ENCODE assay signal across 18 cellular contexts in genomic region chr13:110345266-110345665, GRCh38. TPM values are rescaled to one million over a fixed set of nuclear protein-coding genes. Genes with fewer than 3 reads are reported as not detected.
DNase-seq lines count a peak whose midpoint lies in the region; ATAC-seq and TF ChIP-seq lines count a peak whose summit lies in the region.
"Had no signal": no experiment of that assay in that cellular context is flagged by ENCODE, and none has a peak within 500 bp of the region (broad histone marks: within the 10 kb centered on the region; RNA-seq: fewer than 3 reads in every experiment).

No MANE protein-coding gene starts in this region.

- no TSS peak for BruUV-seq in Caco-2 (replicated peaks; lab: Mats Ljungman, UMichigan)

- TF ChIP-seq CTCF in brain microvascular endothelial cell (IDR thresholded peaks at IDR 0.05; ENCODE audit: low read depth, low read length, missing control alignments) (no peak), thoracic aorta (IDR thresholded peaks at IDR 0.05) (no peak), osteoblast (IDR thresholded peaks at IDR 0.05; ENCODE audit: extremely low read depth, low read depth, low read length) (no peak), Caco-2 (IDR thresholded peaks at IDR 0.05; ENCODE audit: insufficient read depth in 1 of 2, low read depth in 1 of 2, low read length in 1 of 2, severe bottlenecking in 1 of 2, unreplicated experiment in 1 of 2) (no peak)

- H3K9ac ChIP-seq in muscle layer of colon (ENCODE audit: low read length) = no peak overlapping the region

- peak overlapping the region in 2 of 3 donors; percentile 24 to 32 for H3K27ac Mint-ChIP-seq in CD4-positive, CD25-positive, alpha-beta regulatory T cell
- H3K27ac Mint-ChIP-seq in Caco-2 (ENCODE audit: unreplicated experiment) = no peak overlapping the region
- no peak overlapping the region for H3K27ac Mint-ChIP-seq in T-helper 2 cell treated with Interferon-gamma antibody and Interleukin-4, amounts not matched to agents 5 μg/mL and 100 μg/mL, for 36 hours
- H3K27ac Mint-ChIP-seq: HFFc6 had no signal

- POLR2A ChIA-PET in Caco-2 (lab: Charles Lee) = no interaction called here

- peaks cover 61% of the 10 kb centered on the region for H3K79me2 ChIP-seq in osteoblast (ENCODE audit: insufficient read depth, low read length)

- H3K27me3 Mint-ChIP-seq in CD4-positive, CD25-positive, alpha-beta regulatory T cell = peaks cover 23% of the 10 kb centered on the region
- H3K27me3 Mint-ChIP-seq in Caco-2 (ENCODE audit: insufficient read depth, unreplicated experiment) = no peaks in the 10 kb centered on the region
- peaks cover 23% of the 10 kb centered on the region for H3K27me3 Mint-ChIP-seq in T-helper 2 cell treated with Interferon-gamma antibody and Interleukin-4, amounts not matched to agents 5 μg/mL and 100 μg/mL, for 36 hours (ENCODE audit: low read depth)

- H3K4me3 Mint-ChIP-seq in CD4-positive, CD25-positive, alpha-beta regulatory T cell = no peak overlapping the region
- H3K4me3 Mint-ChIP-seq in Caco-2 (ENCODE audit: unreplicated experiment) = no peak overlapping the region
- H3K4me3 Mint-ChIP-seq in T-helper 2 cell treated with Interferon-gamma antibody and Interleukin-4, amounts not matched to agents 5 μg/mL and 100 μg/mL, for 36 hours = no peak overlapping the region
- H3K4me3 Mint-ChIP-seq: HFFc6 had no signal

- intact Hi-C loops in Caco-2 (cut with micrococcal nuclease; ENCODE audit: unreplicated experiment) = no loop called here

- CTCF ChIA-PET in Caco-2 (lab: Charles Lee) = no interaction called here

- no peaks in the 10 kb centered on the region for H3K27me3 ChIP-seq in CD4-positive, CD25-positive, alpha-beta regulatory T cell (ENCODE audit: control insufficient read depth, insufficient read depth, low read length)
- no peaks in the 10 kb centered on the region for H3K27me3 ChIP-seq in brain microvascular endothelial cell (replicated peaks)
- H3K27me3 ChIP-seq in muscle layer of colon (ENCODE audit: control insufficient read depth in 1 of 2, insufficient read depth in 2 of 2, low read length in 2 of 2) = no peaks in the 10 kb centered on the region
- no peaks in the 10 kb centered on the region for H3K27me3 ChIP-seq in thoracic aorta (replicated peaks; ENCODE audit: insufficient read depth)
- no peaks in the 10 kb centered on the region for H3K27me3 ChIP-seq in osteoblast (ENCODE audit: insufficient read depth, low read length)
- no peaks in the 10 kb centered on the region for H3K27me3 ChIP-seq in Caco-2 (replicated peaks; ENCODE audit: control insufficient read depth, insufficient read depth, low read length)

- H3K27ac ChIP-seq in CD4-positive, CD25-positive, alpha-beta regulatory T cell (ENCODE audit: insufficient read depth, low read length, poor library complexity, severe bottlenecking) = no peak overlapping the region
- peak overlapping the region; percentile 99 for H3K27ac ChIP-seq in brain microvascular endothelial cell
- H3K27ac ChIP-seq in muscle layer of colon (ENCODE audit: low read depth, low read length) = peak overlapping the region; percentile 19
- H3K27ac ChIP-seq in thoracic aorta = peak overlapping the region; percentile 96
- no peak overlapping the region for H3K27ac ChIP-seq in osteoblast (ENCODE audit: low read depth, low read length)
- H3K27ac ChIP-seq: C4-2B had no signal

- in situ Hi-C loops in brain microvascular endothelial cell (cut with HindIII; ENCODE audit: low pct_ligation_motif_present, low sequenced_read_pairs) = no loop called here

- H3K4me1 ChIP-seq in CD4-positive, CD25-positive, alpha-beta regulatory T cell (ENCODE audit: control insufficient read depth, insufficient read depth, low read length, poor library complexity, severe bottlenecking) = peaks cover 4% of the 10 kb centered on the region
- peaks cover 72% of the 10 kb centered on the region for H3K4me1 ChIP-seq in muscle layer of colon (ENCODE audit: insufficient read depth, low read length)
- peaks cover 37 to 88% of the 10 kb centered on the region in 2 donors for H3K4me1 ChIP-seq in thoracic aorta (ENCODE audit: control insufficient read depth in 1 of 2, low read depth in 2 of 2)
- H3K4me1 ChIP-seq in osteoblast (ENCODE audit: insufficient read depth, low read length) = peaks cover 30% of the 10 kb centered on the region
- peaks cover 19% of the 10 kb centered on the region for H3K4me1 ChIP-seq in Caco-2

- H3K9me3 Mint-ChIP-seq in CD4-positive, CD25-positive, alpha-beta regulatory T cell = peaks cover 0 to 8% (median 0%) of the 10 kb centered on the region in 7 donors
- H3K9me3 Mint-ChIP-seq in Caco-2 (ENCODE audit: unreplicated experiment) = no peaks in the 10 kb centered on the region
- no peaks in the 10 kb centered on the region for H3K9me3 Mint-ChIP-seq in T-helper 2 cell treated with Interferon-gamma antibody and Interleukin-4, amounts not matched to agents 5 μg/mL and 100 μg/mL, for 36 hours
- H3K9me3 Mint-ChIP-seq: HFFc6 had no signal

- DNase-seq in CD4-positive, CD25-positive, alpha-beta regulatory T cell = no peak
- no peak for DNase-seq in brain microvascular endothelial cell
- no peak for DNase-seq in thoracic aorta (ENCODE audit: low spot score)
- DNase-seq in osteoblast (ENCODE audit: insufficient read length, low spot score, missing footprints) = no peak
- DNase-seq in Caco-2 = no peak
- no peak for DNase-seq in T-helper 2 cell treated with Interferon-gamma antibody and Interleukin-4, amounts not matched to agents 5 μg/mL and 100 μg/mL, for 36 hours (ENCODE audit: low spot score)
- DNase-seq: DMS53, HFFc6, Kasumi-1, NCI-H1105, NCI-H1694, NCI-H2227 treated with DMSO at 0.1 percent for 48 hours, NCI-H524, Right ventricle myocardium superior had no signal

- H3K9me3 ChIP-seq in CD4-positive, CD25-positive, alpha-beta regulatory T cell (ENCODE audit: control insufficient read depth in 2 of 2, low read length in 2 of 2) = no peaks in the 10 kb centered on the region
- H3K9me3 ChIP-seq in muscle layer of colon (ENCODE audit: low read length) (no peaks in the 10 kb centered on the region), thoracic aorta (no peaks in the 10 kb centered on the region), osteoblast (ENCODE audit: low read depth, low read length) (no peaks in the 10 kb centered on the region), Caco-2 (no peaks in the 10 kb centered on the region)

- H3K4me3 ChIP-seq in CD4-positive, CD25-positive, alpha-beta regulatory T cell (ENCODE audit: low read depth, low read length) = no peak overlapping the region
- no peak overlapping the region for H3K4me3 ChIP-seq in brain microvascular endothelial cell (ENCODE audit: low read depth, low read length)
- H3K4me3 ChIP-seq in muscle layer of colon (ENCODE audit: low read depth in 1 of 2, low read length in 2 of 2) = no peak overlapping the region
- H3K4me3 ChIP-seq in thoracic aorta = no peak overlapping the region
- H3K4me3 ChIP-seq in osteoblast (ENCODE audit: insufficient read depth, low read length) = no peak overlapping the region
- no peak overlapping the region for H3K4me3 ChIP-seq in Caco-2 (ENCODE audit: low read depth, low read length)

- peaks cover 5 to 17% (median 11%) of the 10 kb centered on the region in 4 donors for H3K4me1 Mint-ChIP-seq in CD4-positive, CD25-positive, alpha-beta regulatory T cell
- peaks cover 12% of the 10 kb centered on the region for H3K4me1 Mint-ChIP-seq in Caco-2 (ENCODE audit: low read depth, unreplicated experiment)
- peaks cover 14% of the 10 kb centered on the region for H3K4me1 Mint-ChIP-seq in T-helper 2 cell treated with Interferon-gamma antibody and Interleukin-4, amounts not matched to agents 5 μg/mL and 100 μg/mL, for 36 hours (ENCODE audit: low read depth)

- no peak overlapping the region for H2AFZ ChIP-seq in osteoblast (ENCODE audit: low read length)

- H3K36me3 Mint-ChIP-seq in CD4-positive, CD25-positive, alpha-beta regulatory T cell = no peaks in the 10 kb centered on the region
- H3K36me3 Mint-ChIP-seq in Caco-2 (ENCODE audit: insufficient read depth, unreplicated experiment) = no peaks in the 10 kb centered on the region
- H3K36me3 Mint-ChIP-seq in T-helper 2 cell treated with Interferon-gamma antibody and Interleukin-4, amounts not matched to agents 5 μg/mL and 100 μg/mL, for 36 hours (ENCODE audit: low read depth) = no peaks in the 10 kb centered on the region

- H3K4me2 ChIP-seq in osteoblast (ENCODE audit: insufficient read depth, low read length) = no peak overlapping the region

- H4K20me1 ChIP-seq in osteoblast (ENCODE audit: insufficient read depth, low read length) = peaks cover 9% of the 10 kb centered on the region

- no peaks in the 10 kb centered on the region for H3K36me3 ChIP-seq in CD4-positive, CD25-positive, alpha-beta regulatory T cell (ENCODE audit: control insufficient read depth, insufficient read depth, low read length)
- H3K36me3 ChIP-seq in brain microvascular endothelial cell (replicated peaks) (peaks cover 39% of the 10 kb centered on the region), muscle layer of colon (ENCODE audit: insufficient read depth, low read length) (no peaks in the 10 kb centered on the region), thoracic aorta (peaks cover 6% of the 10 kb centered on the region), osteoblast (ENCODE audit: insufficient read depth, low read length) (peaks cover 30% of the 10 kb centered on the region), Caco-2 (ENCODE audit: control insufficient read depth, insufficient read depth, low read length) (no peaks in the 10 kb centered on the region)

- no peak for ATAC-seq in CD4-positive, CD25-positive, alpha-beta regulatory T cell (ENCODE audit: low read depth in 2 of 2)
- ATAC-seq in thoracic aorta (ENCODE audit: insufficient number of reproducible peaks, low FRiP score, low read depth) (no peak), HG02763 (IDR thresholded peaks at IDR 0.05; ENCODE audit: unreplicated experiment) (no peak)
- ATAC-seq: Panc1 had no signal

RNA-seq across cellular contexts. Expression of gene COL4A2, which starts 38.2 kb away (rescaled TPM):
- not detected for total RNA-seq in CD4-positive, CD25-positive, alpha-beta regulatory T cell
- not detected for polyA plus RNA-seq in CD4-positive, CD25-positive, alpha-beta regulatory T cell
- total RNA-seq in thoracic aorta = 1,000 to 10,000 TPM in 1 of 2 donors, 100 to 1,000 TPM in 1; 999 to 1,135 TPM
- total RNA-seq in osteoblast = 267 and 291 TPM in 2 replicates
- 17.1 and 19.2 TPM in 2 replicates for total RNA-seq in Caco-2 (2022)

RNA-seq across cellular contexts. Expression of gene COL4A1, which starts 38.3 kb away (rescaled TPM):
- total RNA-seq in CD4-positive, CD25-positive, alpha-beta regulatory T cell = not detected
- polyA plus RNA-seq in CD4-positive, CD25-positive, alpha-beta regulatory T cell = not detected
- total RNA-seq in thoracic aorta = 100 to 1,000 TPM; 505 to 852 TPM
- total RNA-seq in osteoblast = 412 and 433 TPM in 2 replicates
- 4.5 and 4.8 TPM in 2 replicates for total RNA-seq in Caco-2 (2022)

Comparison
In these comparisons a context has a peak if more than half of its experiments do, and no peak if none do; other contexts are left out.
1. H3K27ac ChIP-seq: peak in brain microvascular endothelial cell (single experiment), muscle layer of colon (single experiment) and thoracic aorta (2 of 2); none in CD4-positive, CD25-positive, alpha-beta regulatory T cell (single experiment) and osteoblast (single experiment).
2. H3K27ac Mint-ChIP-seq: peak in CD4-positive, CD25-positive, alpha-beta regulatory T cell (2 of 3); none in Caco-2 (single experiment) and T-helper 2 cell treated with Interferon-gamma antibody and Interleukin-4, amounts not matched to agents 5 μg/mL and 100 μg/mL, for 36 hours (single experiment).
3. RNA of gene COL4A2, which starts 38.2 kb away (total RNA-seq): 999 to 1,135 TPM in thoracic aorta, 267 to 291 TPM in osteoblast and 17.1 to 19.2 TPM in Caco-2; not detected in CD4-positive, CD25-positive, alpha-beta regulatory T cell (single experiment); every median in the first group is over 10 times any median in the second.
4. RNA of gene COL4A1, which starts 38.3 kb away (total RNA-seq): 505 to 852 TPM in thoracic aorta and 412 to 433 TPM in osteoblast; 4.5 to 4.8 TPM in Caco-2 and not detected in CD4-positive, CD25-positive, alpha-beta regulatory T cell (single experiment); every median in the first group is over 10 times any median in the second.